Comparison of ENCODE assay signal across 8 cellular contexts in the genomic region with DNA sequence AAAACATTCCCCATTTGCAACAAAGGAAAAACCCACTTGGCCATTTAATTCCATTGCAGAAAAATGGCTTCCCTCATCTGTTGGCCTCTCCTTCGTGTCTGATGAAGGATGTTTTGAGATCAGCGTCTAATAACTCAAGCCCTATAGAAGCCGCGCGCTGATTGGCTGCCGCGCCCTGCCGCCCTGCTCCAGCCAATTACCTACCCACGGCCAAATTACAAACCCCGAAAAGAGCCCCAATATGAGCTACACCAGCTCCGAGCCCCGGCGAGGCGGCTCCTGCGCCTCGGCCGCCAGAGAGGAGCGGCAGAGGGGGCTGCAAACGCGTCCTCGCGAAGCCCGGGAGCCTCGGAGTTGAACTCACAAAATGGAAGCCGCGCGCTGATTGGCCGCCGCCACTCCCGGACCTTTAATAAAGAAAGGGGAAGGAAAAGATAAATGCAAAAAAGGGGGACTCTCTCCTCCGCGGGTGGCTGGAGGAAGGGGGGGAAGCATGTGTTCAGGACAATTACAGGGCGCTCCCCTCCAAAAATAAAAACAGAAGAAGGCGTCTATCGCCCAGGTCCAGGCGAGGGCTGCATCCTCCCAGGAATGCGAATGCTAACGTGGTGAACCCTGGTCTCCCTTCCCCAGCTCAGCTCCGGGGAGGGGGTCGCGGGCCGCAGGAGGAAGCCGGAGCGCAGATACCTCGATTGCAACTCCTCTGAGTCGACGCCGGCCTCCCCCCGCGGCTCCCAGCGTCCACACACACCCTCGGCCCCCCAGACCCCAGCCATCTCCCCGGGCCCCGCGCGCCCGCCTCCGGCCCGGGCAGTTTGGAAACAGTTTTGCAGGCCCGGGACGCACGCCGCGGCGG. TPM values are rescaled to one million over a fixed set of nuclear protein-coding genes. Genes with fewer than 3 reads are reported as not detected.
DNase-seq lines count a peak whose midpoint lies in the region; ATAC-seq and TF ChIP-seq lines count a peak whose summit lies in the region.

No MANE protein-coding gene starts in this region.

- H3K9me3 ChIP-seq in colonic mucosa, result no peaks in the 10 kb centered on the region

- H3K27me3 Mint-ChIP-seq in activated CD4-positive, alpha-beta T cell treated with anti-CD3 and anti-CD28 coated beads, Interleukin-2, amount 10 ng/mL, durations not matched to agents 24 days and 14 days, result no peaks in the 10 kb centered on the region

- DNase-seq in AG09319 (ENCODE audit: extremely low read depth, low read depth), result peak; percentile 93
- DNase-seq in NCI-H526 treated with DMSO at 0.1 percent for 48 hours (lab: John Stamatoyannopoulos, UW), result peak; percentile 91
- peak; percentile 96 for DNase-seq in activated CD4-positive, alpha-beta T cell treated with anti-CD3 and anti-CD28 coated beads, Interleukin-2, amount 10 ng/mL, durations not matched to agents 24 days and 14 days
- peak; percentile 95 for DNase-seq in colonic mucosa
- peak; percentile 93 for DNase-seq in kidney tubule cell (ENCODE audit: low spot score)
- DNase-seq in stimulated activated CD4-positive, alpha-beta T cell treated with anti-CD3 and anti-CD28 coated beads, Interleukin-15, amount 100 ng/mL, for 48 hours (ENCODE audit: low read depth in 2 of 2), result peak; percentile 80 to 85

- TF ChIP-seq POLR2A in GM19099 (IDR thresholded peaks at IDR 0.05; ENCODE audit: extremely low read depth, insufficient read length, low read depth), result peak; percentile 87

- H3K36me3 ChIP-seq in colonic mucosa, result no peaks in the 10 kb centered on the region

- peak overlapping the region; percentile 100 for H3K27ac Mint-ChIP-seq in activated CD4-positive, alpha-beta T cell treated with anti-CD3 and anti-CD28 coated beads, Interleukin-2, amount 10 ng/mL, durations not matched to agents 24 days and 14 days

- peaks cover 34% of the 10 kb centered on the region for H3K4me1 Mint-ChIP-seq in activated CD4-positive, alpha-beta T cell treated with anti-CD3 and anti-CD28 coated beads, Interleukin-2, amount 10 ng/mL, durations not matched to agents 24 days and 14 days

- intact Hi-C loops in activated CD4-positive, alpha-beta T cell treated with anti-CD3 and anti-CD28 coated beads, Interleukin-2, amount 10 ng/mL, durations not matched to agents 24 days and 14 days (cut with micrococcal nuclease), result loop anchor here (1.0 to 10.0 kb wide), 4 partner anchors 9 to 724 kb away; a partner anchor contains a TSS
- intact Hi-C loops in colonic mucosa (cut with DNase I), result no loop called here

- peak overlapping the region; percentile 77 for H3K4me3 ChIP-seq in colonic mucosa

- TF ChIP-seq CTCF in AG09319 (IDR thresholded peaks at IDR 0.05; ENCODE audit: low read depth, low read length), result no peak
- TF ChIP-seq CTCF in colonic mucosa (IDR thresholded peaks at IDR 0.05), result no peak

- H3K9ac ChIP-seq in colonic mucosa (ENCODE audit: low read depth in 2 of 2, low read length in 2 of 2), result peak overlapping the region; percentile 80 to 82

- ATAC-seq in HG03460 (IDR thresholded peaks at IDR 0.05; ENCODE audit: unreplicated experiment), result peak; percentile 38

- H3K27ac ChIP-seq in colonic mucosa, result peak overlapping the region; percentile 100

- H3K27me3 ChIP-seq in colonic mucosa, result no peaks in the 10 kb centered on the region

- H3K36me3 Mint-ChIP-seq in activated CD4-positive, alpha-beta T cell treated with anti-CD3 and anti-CD28 coated beads, Interleukin-2, amount 10 ng/mL, durations not matched to agents 24 days and 14 days (ENCODE audit: low read depth), result peaks cover 48% of the 10 kb centered on the region

- no peaks in the 10 kb centered on the region for H3K9me3 Mint-ChIP-seq in activated CD4-positive, alpha-beta T cell treated with anti-CD3 and anti-CD28 coated beads, Interleukin-2, amount 10 ng/mL, durations not matched to agents 24 days and 14 days

- H3K4me3 Mint-ChIP-seq in activated CD4-positive, alpha-beta T cell treated with anti-CD3 and anti-CD28 coated beads, Interleukin-2, amount 10 ng/mL, durations not matched to agents 24 days and 14 days, result peak overlapping the region; percentile 100

- peaks cover 6% of the 10 kb centered on the region for H3K4me1 ChIP-seq in colonic mucosa

RNA-seq across cellular contexts. Expression of a gene that starts 0.7 kb away (rescaled TPM):
- 26.6 and 29.2 TPM in 2 replicates for total RNA-seq in activated CD4-positive, alpha-beta T cell treated with anti-CD3 and anti-CD28 coated beads, Interleukin-2, amount 10 ng/mL, durations not matched to agents 24 days and 14 days
- 10 to 100 TPM; 20.4 to 25.4 TPM for total RNA-seq in colonic mucosa

RNA-seq across cellular contexts. Expression of a gene that starts 9.6 kb away (rescaled TPM):
- total RNA-seq in activated CD4-positive, alpha-beta T cell treated with anti-CD3 and anti-CD28 coated beads, Interleukin-2, amount 10 ng/mL, durations not matched to agents 24 days and 14 days, result 107 and 114 TPM in 2 replicates
- total RNA-seq in colonic mucosa, result 10 to 100 TPM; 58.0 to 74.5 TPM

RNA-seq across cellular contexts. Expression of a gene that starts 55.6 kb away (rescaled TPM):
- total RNA-seq in activated CD4-positive, alpha-beta T cell treated with anti-CD3 and anti-CD28 coated beads, Interleukin-2, amount 10 ng/mL, durations not matched to agents 24 days and 14 days, result not detected in 2 replicates
- under 1 TPM; 0.27 to 0.91 TPM for total RNA-seq in colonic mucosa

Comparison
In these comparisons a context has a peak if more than half of its experiments do, and no peak if none do; other contexts are left out.
1. Peak in every context shown above with its lines: DNase-seq, ATAC-seq, H3K4me3 ChIP-seq and H3K27ac ChIP-seq.